15 cellular contexts compared by ENCODE assay signal in genomic region chr2:72150961-72151356, GRCh38. TPM values are rescaled to one million over a fixed set of nuclear protein-coding genes. Genes with fewer than 3 reads are reported as not detected.
DNase-seq lines count a peak whose midpoint lies in the region; ATAC-seq and TF ChIP-seq lines count a peak whose summit lies in the region.
"Had no signal": no experiment of that assay in that cellular context is flagged by ENCODE, and none has a peak within 500 bp of the region (broad histone marks: within the 10 kb centered on the region; RNA-seq: fewer than 3 reads in every experiment).

No MANE protein-coding gene starts in this region.

- 71 to 88% methylated on average over 2 of the region's 2 CpGs for WGBS in body of pancreas, 2 donors

- POLR2A ChIA-PET in RWPE1 (lab: Yijun Ruan, JAX; ENCODE audit: low non-redundant PET): no interaction called here

- H3K9me3 Mint-ChIP-seq in neural crest cell: no peaks in the 10 kb centered on the region
- H3K9me3 Mint-ChIP-seq: activated naive CD4-positive, alpha-beta T cell treated with anti-CD3 and anti-CD28 coated beads, Interleukin-2, amount 50 U/mL, for 72 hours; T-helper 1 cell treated with Interleukin-12 subunit alpha and Interleukin-12 subunit beta and Interleukin-4 antibody, amounts not matched to agents 30 μg/mL and 1 μg/mL, for 36 hours had no signal

- H3K27me3 Mint-ChIP-seq in neural crest cell (ENCODE audit: low read depth): peaks cover 90% of the 10 kb centered on the region

- H3K4me3 Mint-ChIP-seq in neural crest cell: peak overlapping the region; percentile 0

- peaks cover 0 to 40% of the 10 kb centered on the region in 2 donors for H3K4me1 ChIP-seq in right atrium auricular region
- H3K4me1 ChIP-seq in body of pancreas: peaks cover 31% of the 10 kb centered on the region

- no peak for TF ChIP-seq POLR2A in body of pancreas (IDR thresholded peaks at IDR 0.05)

- H3K27ac ChIP-seq in right atrium auricular region (no peak overlapping the region), body of pancreas (no peak overlapping the region), RWPE1 (no peak overlapping the region)
- H3K27ac ChIP-seq: C4-2B, gastrocnemius medialis, neutrophil, transverse colon had no signal

- H3K4me1 Mint-ChIP-seq in neural crest cell: peaks cover 60% of the 10 kb centered on the region

- H3K36me3 ChIP-seq in right atrium auricular region: no peaks in the 10 kb centered on the region
- no peaks in the 10 kb centered on the region for H3K36me3 ChIP-seq in body of pancreas (replicated peaks in 1 of 2; ENCODE audit: insufficient read depth in 1 of 2, low read depth in 2 of 2)
- H3K36me3 ChIP-seq: gastrocnemius medialis, neutrophil, transverse colon had no signal

- DNase-seq in right atrium auricular region (ENCODE audit: low spot score): peak; percentile 36
- DNase-seq in cardiac septum (ENCODE audit: low spot score): no peak
- DNase-seq in body of pancreas: peak in 3 of 4 donors; percentile 0 to 5 (median 1)
- no peak for DNase-seq in neural crest cell (ENCODE audit: low read depth, low spot score)
- no peak for DNase-seq in RWPE1 (ENCODE audit: low spot score)
- DNase-seq in effector CD8-positive, alpha-beta T cell (lab: John Stamatoyannopoulos, UW): no peak
- DNase-seq in stimulated activated CD4-positive, alpha-beta T cell treated with anti-CD3 and anti-CD28 coated beads, Interleukin-4, amount 100 ng/mL, for 24 hours: no peak

- no peaks in the 10 kb centered on the region for H3K36me3 Mint-ChIP-seq in neural crest cell (ENCODE audit: low read depth)

- H3K9me3 ChIP-seq in right atrium auricular region: no peaks in the 10 kb centered on the region
- H3K9me3 ChIP-seq in body of pancreas: peaks cover 0 to 8% (median 0%) of the 10 kb centered on the region in 3 donors
- H3K9me3 ChIP-seq: gastrocnemius medialis, neutrophil, SK-N-SH, transverse colon had no signal

- H3K4me3 ChIP-seq in right atrium auricular region (no peak overlapping the region), body of pancreas (no peak overlapping the region)

- TF ChIP-seq CTCF in right atrium auricular region (IDR thresholded peaks at IDR 0.05): no peak
- no peak for TF ChIP-seq CTCF in body of pancreas (IDR thresholded peaks at IDR 0.05)
- no peak for TF ChIP-seq CTCF in neural crest cell (conservative IDR thresholded peaks at IDR 0.05)
- TF ChIP-seq CTCF in RWPE1 (conservative IDR thresholded peaks at IDR 0.05; ENCODE audit: low read depth): no peak

- H3K27ac Mint-ChIP-seq in neural crest cell (ENCODE audit: unreplicated experiment): no peak overlapping the region
- H3K27ac Mint-ChIP-seq: activated CD4-positive, alpha-beta T cell treated with anti-CD3 and anti-CD28 coated beads for 36 hours; activated naive CD4-positive, alpha-beta T cell treated with anti-CD3 and anti-CD28 coated beads, Interleukin-2, amount 50 U/mL, for 72 hours had no signal

- peaks cover 14 to 33% of the 10 kb centered on the region in 2 donors for H3K27me3 ChIP-seq in right atrium auricular region
- peaks cover 0 to 34% of the 10 kb centered on the region in 2 donors for H3K27me3 ChIP-seq in body of pancreas

- intact Hi-C loops in cardiac septum (cut with DNase I) (loop anchor here (2.0 to 10.0 kb wide), 5 partner anchors 226 to 602 kb away; no protein-coding TSS in a partner anchor), body of pancreas (cut with DNase I) (loop anchor here (5.0 kb wide), 2 partner anchors 229 to 604 kb away; no protein-coding TSS in a partner anchor)

- CTCF ChIA-PET in RWPE1 (lab: Yijun Ruan, JAX): interaction anchor here (0.6 to 3.3 kb wide), 33 partner anchors 9 to 835 kb away, joined by 3 to 45 read pairs (median 4); no protein-coding TSS in a partner anchor

- no peak for ATAC-seq in body of pancreas

RNA-seq across cellular contexts. Expression of gene CYP26B1, which starts 3.3 kb away (rescaled TPM):
- total RNA-seq in right atrium auricular region: 10 to 100 TPM in 1 of 2 donors, 1 to 10 TPM in 1; 2.5 to 12.8 TPM
- total RNA-seq in cardiac septum: 7.0 TPM
- total RNA-seq in body of pancreas: 1 to 10 TPM in 1 of 2 donors, under 1 TPM in 1; 0.52 to 4.9 TPM
- total RNA-seq in neural crest cell: 15.4 and 16.4 TPM in 2 replicates
- total RNA-seq: activated CD4-positive, alpha-beta T cell treated with anti-CD3 and anti-CD28 coated beads for 36 hours had no signal

Comparison
In these comparisons a context has a peak if more than half of its experiments do, and no peak if none do; other contexts are left out.
1. DNase-seq: peak in right atrium auricular region (single experiment) and body of pancreas (3 of 4); none in cardiac septum (single experiment), neural crest cell (single experiment), RWPE1 (single experiment), effector CD8-positive, alpha-beta T cell (single experiment) and stimulated activated CD4-positive, alpha-beta T cell treated with anti-CD3 and anti-CD28 coated beads, Interleukin-4, amount 100 ng/mL, for 24 hours (single experiment).